8 cellular contexts compared by ENCODE assay signal in genomic region chr10:100482181-100482833, GRCh38. TPM values are rescaled to one million over a fixed set of nuclear protein-coding genes. Genes with fewer than 3 reads are reported as not detected.
DNase-seq lines count a peak whose midpoint lies in the region; ATAC-seq and TF ChIP-seq lines count a peak whose summit lies in the region.

No MANE protein-coding gene starts in this region.

- H3K36me3 Mint-ChIP-seq in type B pancreatic cell = peaks cover 8% of the 10 kb centered on the region

- peak; percentile 55 for ATAC-seq in GM19324 (IDR thresholded peaks at IDR 0.05; ENCODE audit: low FRiP score, unreplicated experiment)

- peaks cover 16% of the 10 kb centered on the region for H3K4me1 ChIP-seq in left ventricle myocardium inferior

- no peak overlapping the region for H3K27ac ChIP-seq in left ventricle myocardium inferior (replicated peaks)

- H3K4me1 Mint-ChIP-seq in type B pancreatic cell (ENCODE audit: unreplicated experiment) = peaks cover 19% of the 10 kb centered on the region

- no peaks in the 10 kb centered on the region for H3K9me3 ChIP-seq in left ventricle myocardium inferior (replicated peaks)

- H3K27ac Mint-ChIP-seq in type B pancreatic cell = no peak overlapping the region

- peaks cover 45% of the 10 kb centered on the region for H3K27me3 ChIP-seq in left ventricle myocardium inferior (ENCODE audit: low read depth)

- peak overlapping the region; percentile 67 for H3K4me3 ChIP-seq in left ventricle myocardium inferior

- peaks cover 84% of the 10 kb centered on the region for H3K27me3 Mint-ChIP-seq in type B pancreatic cell

- peaks cover 4% of the 10 kb centered on the region for H3K9me3 Mint-ChIP-seq in type B pancreatic cell

- DNase-seq in AG08396 (ENCODE audit: low spot score) = peak; percentile 81
- DNase-seq in MV-4-11 (lab: John Stamatoyannopoulos, UW) = peak; percentile 36
- peak; percentile 47 for DNase-seq in T follicular helper cell (ENCODE audit: low read depth)
- DNase-seq in amniotic stem cell (lab: John Stamatoyannopoulos, UW) = peak; percentile 11
- peak; percentile 67 for DNase-seq in left ventricle myocardium inferior
- DNase-seq in pons (ENCODE audit: low spot score) = peak; percentile 52
- peak; percentile 77 for DNase-seq in type B pancreatic cell (ENCODE audit: extremely low spot score, unreplicated experiment)

- H3K36me3 ChIP-seq in left ventricle myocardium inferior = peaks cover 24% of the 10 kb centered on the region

- H3K4me3 Mint-ChIP-seq in type B pancreatic cell = peak overlapping the region; percentile 87

- intact Hi-C loops in left ventricle myocardium inferior (cut with micrococcal nuclease) = no loop called here

- TF ChIP-seq CTCF in left ventricle myocardium inferior (IDR thresholded peaks at IDR 0.05; ENCODE audit: borderline replicate concordance) (peak; percentile 83), type B pancreatic cell (conservative IDR thresholded peaks at IDR 0.05) (peak; percentile 98)

RNA-seq across cellular contexts. Expression of gene WNT8B, which starts 19.5 kb away (rescaled TPM):
- not detected for total RNA-seq in left ventricle myocardium inferior
- 0.29 and 0.68 TPM in 2 replicates for total RNA-seq in type B pancreatic cell (ENCODE audit: low replicate concordance)

RNA-seq across cellular contexts. Expression of gene SEC31B, which starts 37.4 kb away (rescaled TPM):
- total RNA-seq in left ventricle myocardium inferior (8.8 TPM), type B pancreatic cell (ENCODE audit: low replicate concordance) (8.9 and 20.9 TPM in 2 replicates)

RNA-seq across cellular contexts. Expression of gene NDUFB8, which starts 47.4 kb away (rescaled TPM):
- total RNA-seq in left ventricle myocardium inferior (430 TPM), type B pancreatic cell (ENCODE audit: low replicate concordance) (195 and 196 TPM in 2 replicates)

RNA-seq across cellular contexts. Expression of gene HIF1AN, which starts 53.4 kb away (rescaled TPM):
- total RNA-seq in left ventricle myocardium inferior (53.4 TPM), type B pancreatic cell (ENCODE audit: low replicate concordance) (53.2 and 62.9 TPM in 2 replicates)

Comparison
In these comparisons a context has a peak if more than half of its experiments do, and no peak if none do; other contexts are left out.
1. DNase-seq: peak in every context shown above with its lines; median percentile 81 in AG08396; 77 in type B pancreatic cell; 67 in left ventricle myocardium inferior; 52 in pons; 47 in T follicular helper cell; 36 in MV-4-11; 11 in amniotic stem cell.